In the genomic region with DNA sequence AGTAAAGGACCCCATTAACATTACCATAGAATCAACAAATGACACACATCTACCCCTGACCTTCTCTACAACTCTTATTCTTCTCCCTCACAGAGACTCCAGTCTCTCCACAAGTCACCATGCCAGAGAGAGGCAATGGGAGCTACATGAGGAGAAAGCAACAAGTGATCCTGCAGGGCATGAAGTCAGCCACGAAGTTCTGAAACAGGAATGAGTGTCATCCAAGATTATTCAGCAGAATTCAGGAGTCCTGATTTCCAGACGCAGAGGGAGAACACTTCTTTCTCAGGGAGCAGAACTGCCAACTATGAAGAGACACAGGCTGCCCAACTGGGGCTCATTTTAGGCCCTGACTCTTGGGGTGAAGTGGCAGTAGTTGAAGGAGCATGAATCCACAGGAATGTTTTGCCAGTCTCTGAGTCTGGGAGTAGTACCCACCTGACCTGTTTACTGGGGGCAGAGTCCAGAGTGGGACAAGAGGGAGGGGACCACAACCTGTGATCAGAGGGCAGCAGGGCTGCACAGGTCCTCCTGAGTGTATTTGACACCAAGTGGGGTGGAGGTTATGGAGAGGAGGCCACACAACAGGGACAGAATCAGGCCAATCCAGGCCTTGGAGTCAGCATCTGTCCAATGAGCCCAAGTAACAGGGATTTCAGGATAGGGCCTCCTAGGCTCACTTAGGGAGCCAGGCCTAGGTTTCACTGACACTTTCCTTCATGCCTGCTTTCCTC, we compare ENCODE assay signal across 8 cellular contexts. TPM values are rescaled to one million over a fixed set of nuclear protein-coding genes. Genes with fewer than 3 reads are reported as not detected.
DNase-seq lines count a peak whose midpoint lies in the region; ATAC-seq and TF ChIP-seq lines count a peak whose summit lies in the region.

No MANE protein-coding gene starts in this region.

- peak overlapping the region; percentile 95 to 97 (median 96) for H3K27ac ChIP-seq in right lobe of liver
- peak overlapping the region; percentile 86 to 92 (median 90) for H3K27ac ChIP-seq in thyroid gland

- peaks cover 59% of the 10 kb centered on the region for H3K4me1 Mint-ChIP-seq in activated T-cell treated with anti-CD3 and anti-CD28 coated beads, Interleukin-2, amount 50 U/mL, for 24 hours (ENCODE audit: low read depth)

- DNase-seq in activated T-cell treated with anti-CD3 and anti-CD28 coated beads, Interleukin-2, amount 50 U/mL, for 24 hours: no peak
- DNase-seq in activated T-cell treated with anti-CD3 and anti-CD28 coated beads for 4 hours (no peak), astrocyte of the cerebellum (ENCODE audit: low read depth) (no peak), right lobe of liver (peak; percentile 56 to 91 (median 88)), thyroid gland (no peak), GDM1 (lab: John Stamatoyannopoulos, UW) (no peak), NCI-H345 treated with DMSO at 0.1 percent for 48 hours (lab: John Stamatoyannopoulos, UW; ENCODE audit: unreplicated experiment) (no peak)

- H3K36me3 ChIP-seq in right lobe of liver (peaks cover 0 to 13% (median 6%) of the 10 kb centered on the region in 4 donors), thyroid gland (peaks cover 1 to 6% of the 10 kb centered on the region in 2 donors)

- H3K4me1 ChIP-seq in right lobe of liver (peaks cover 0 to 34% (median 6%) of the 10 kb centered on the region in 4 donors), thyroid gland (peaks cover 27 to 50% of the 10 kb centered on the region in 2 donors)

- TF ChIP-seq CTCF in astrocyte of the cerebellum (IDR thresholded peaks at IDR 0.05; ENCODE audit: low read depth, low read length, missing control alignments) (no peak), right lobe of liver (IDR thresholded peaks at IDR 0.05) (no peak), thyroid gland (IDR thresholded peaks at IDR 0.05) (no peak)

- H3K4me3 ChIP-seq in astrocyte of the cerebellum (ENCODE audit: low read depth, low read length) (peak overlapping the region; percentile 81), right lobe of liver (peak overlapping the region; percentile 71 to 86 (median 75)), thyroid gland (replicated peaks in 1 of 3) (peak overlapping the region; percentile 33 to 52 (median 39))

- no peaks in the 10 kb centered on the region for H3K27me3 Mint-ChIP-seq in activated T-cell treated with anti-CD3 and anti-CD28 coated beads, Interleukin-2, amount 50 U/mL, for 24 hours

- ATAC-seq in right lobe of liver: peak; percentile 12 to 52 (median 45)
- ATAC-seq in HG03139 (IDR thresholded peaks at IDR 0.05; ENCODE audit: unreplicated experiment): no peak

- H3K9me3 Mint-ChIP-seq in activated T-cell treated with anti-CD3 and anti-CD28 coated beads, Interleukin-2, amount 50 U/mL, for 24 hours: no peaks in the 10 kb centered on the region

- H3K27me3 ChIP-seq in right lobe of liver (no peaks in the 10 kb centered on the region), thyroid gland (no peaks in the 10 kb centered on the region)

- intact Hi-C loops in right lobe of liver (cut with DNase I): no loop called here
- intact Hi-C loops in thyroid gland (cut with DNase I): loop anchor here (10.0 kb wide), 1 partner anchor 118 kb away; no protein-coding TSS in a partner anchor

- peaks cover 28% of the 10 kb centered on the region for H3K36me3 Mint-ChIP-seq in activated T-cell treated with anti-CD3 and anti-CD28 coated beads, Interleukin-2, amount 50 U/mL, for 24 hours (ENCODE audit: low read depth)

- no peaks in the 10 kb centered on the region for H3K9me3 ChIP-seq in right lobe of liver
- H3K9me3 ChIP-seq in thyroid gland: no peaks in the 10 kb centered on the region

- H3K27ac Mint-ChIP-seq in activated T-cell treated with anti-CD3 and anti-CD28 coated beads, Interleukin-2, amount 50 U/mL, for 24 hours: peak overlapping the region; percentile 98

- WGBS in right lobe of liver (ENCODE audit: insufficient coverage, low coverage, low lambda C conversion rate, missing lambda C conversion rate): 10% methylated on average over 2 of the region's 2 CpGs
- WGBS in thyroid gland, 2 donors: 57 to 58% methylated on average over 2 of the region's 2 CpGs

- in situ Hi-C loops in astrocyte of the cerebellum (cut with HindIII; ENCODE audit: low sequenced_read_pairs): no loop called here

- H3K4me3 Mint-ChIP-seq in activated T-cell treated with anti-CD3 and anti-CD28 coated beads, Interleukin-2, amount 50 U/mL, for 24 hours: peak overlapping the region; percentile 93

- peak; percentile 10 for TF ChIP-seq POLR2A in right lobe of liver (IDR thresholded peaks at IDR 0.05)
- no peak for TF ChIP-seq POLR2A in thyroid gland (IDR thresholded peaks at IDR 0.05)

RNA-seq across cellular contexts. Expression of a gene that starts 2.4 kb away (rescaled TPM):
- total RNA-seq in right lobe of liver (100 to 1,000 TPM in 1 of 6 experiments, 10 to 100 TPM in 5; 46.4 to 101 (median 59.7) TPM), thyroid gland (10 to 100 TPM; 35.1 to 97.8 (median 65.2) TPM)

RNA-seq across cellular contexts. Expression of a gene that starts 28.6 kb away (rescaled TPM):
- total RNA-seq in right lobe of liver (under 1 TPM in 5 of 6 experiments, not detected in 1; 0.06 to 0.18 (median 0.10) TPM), thyroid gland (under 1 TPM; 0.10 to 0.25 (median 0.12) TPM)

Comparison
In these comparisons a context has a peak if more than half of its experiments do, and no peak if none do; other contexts are left out.
1. DNase-seq: peak in right lobe of liver (3 of 3); none in activated T-cell treated with anti-CD3 and anti-CD28 coated beads, Interleukin-2, amount 50 U/mL, for 24 hours (single experiment), activated T-cell treated with anti-CD3 and anti-CD28 coated beads for 4 hours (single experiment), astrocyte of the cerebellum (single experiment), thyroid gland (0 of 2), GDM1 (single experiment) and NCI-H345 treated with DMSO at 0.1 percent for 48 hours (single experiment).
2. Peak in every context shown above with its lines, with median percentiles within 50 percentile points of each other: H3K4me3 ChIP-seq.